In genomic region chr12:10366875-10367274, GRCh38 we compare ENCODE assay signal across 7 cellular contexts. TPM values are rescaled to one million over a fixed set of nuclear protein-coding genes. Genes with fewer than 3 reads are reported as not detected.
DNase-seq lines count a peak whose midpoint lies in the region; ATAC-seq, FAIRE-seq and TF ChIP-seq lines count a peak whose summit lies in the region.

No MANE protein-coding gene starts in this region.

- peaks cover 4% of the 10 kb centered on the region in 2 experiments; a peak in 1 of 4 replicates for H3K9me3 ChIP-seq in H1 (ENCODE audit: insufficient read depth in 2 of 2, low read depth in 1 of 2, low read length in 1 of 2)
- H3K9me3 ChIP-seq in spleen, result peaks cover 0 to 10% (median 0%) of the 10 kb centered on the region in 8 donors

- peaks cover 5% of the 10 kb centered on the region for H3K23me2 ChIP-seq in H1 (ENCODE audit: low read depth, low read length)

- no peaks in the 10 kb centered on the region for H3K79me1 ChIP-seq in H1 (ENCODE audit: low read depth, low read length)

- H3K14ac ChIP-seq in H1 (ENCODE audit: insufficient read length), result no peak overlapping the region

- H3K18ac ChIP-seq in H1 (ENCODE audit: extremely low read depth, low read length), result no peak overlapping the region

- FAIRE-seq in H1 (lab: Jason Lieb, UNC), result no peak

- peaks cover 7% of the 10 kb centered on the region for H3K36me3 Mint-ChIP-seq in GM23338 (ENCODE audit: low read depth)

- H4K91ac ChIP-seq in H1 (replicated peaks; ENCODE audit: insufficient read length, low read length), result no peak overlapping the region

- no peak overlapping the region for H2BK20ac ChIP-seq in H1 (ENCODE audit: low read length)

- H3K9me3 Mint-ChIP-seq in GM23338, result peaks cover 14% of the 10 kb centered on the region

- H3K36me3 ChIP-seq in GM23338 (ENCODE audit: insufficient read depth) (no peaks in the 10 kb centered on the region), H1 (ENCODE audit: control insufficient read depth in 2 of 4, insufficient read depth in 4 of 4, low read length in 3 of 4) (peaks cover 0 to 3% (median 0%) of the 10 kb centered on the region in 4 experiments; a peak in 1 of 8 replicates), spleen (no peaks in the 10 kb centered on the region)

- no peak overlapping the region for H2AK5ac ChIP-seq in H1 (ENCODE audit: low read depth, low read length)

- TF ChIP-seq POLR2A in H1 (IDR thresholded peaks at IDR 0.05; ENCODE audit: control extremely low read depth in 1 of 2, low read depth in 2 of 2, low read length in 2 of 2) (no peak), spleen (IDR thresholded peaks at IDR 0.05) (no peak)

- no peak overlapping the region for H2BK120ac ChIP-seq in H1 (replicated peaks; ENCODE audit: low read depth, low read length)

- H3K4me2 ChIP-seq in GM23338 (no peak overlapping the region), H1 (ENCODE audit: insufficient read depth in 1 of 2, low read depth in 2 of 2, low read length in 2 of 2) (no peak overlapping the region)

- POLR2A ChIA-PET in H1 (lab: Charles Lee; ENCODE audit: partially characterized antibody), result no interaction called here

- no peaks in the 10 kb centered on the region for H3F3A ChIP-seq in GM23338 (replicated peaks; ENCODE audit: low read depth)

- H2BK15ac ChIP-seq in H1 (ENCODE audit: low read length), result no peak overlapping the region

- no peak for DNase-seq in GM23338 (ENCODE audit: low spot score)
- peak; percentile 20 for DNase-seq in NCI-H774 (lab: John Stamatoyannopoulos, UW)
- DNase-seq in H1 (ENCODE audit: low read depth in 1 of 2, low spot score in 2 of 2), result no peak
- DNase-seq in spleen, result no peak
- no peak for DNase-seq in amniotic stem cell (lab: John Stamatoyannopoulos, UW)
- no peak for DNase-seq in AG08395 (ENCODE audit: low spot score)

- CTCF ChIA-PET in H1 (lab: Charles Lee; ENCODE audit: partially characterized antibody), result interaction anchor here (0.6 to 3.2 kb wide), 25 partner anchors 10 to 387 kb away, joined by 3 to 33 read pairs (median 4); partner anchors contain the start of gene MAGOHB

- H2BK12ac ChIP-seq in H1 (ENCODE audit: low read depth, low read length), result no peak overlapping the region

- H3K9ac ChIP-seq in H1 (replicated peaks in 1 of 4; ENCODE audit: extremely low read depth in 1 of 4, low read depth in 3 of 4, low read length in 3 of 4), result no peak overlapping the region

- H3K56ac ChIP-seq in H1 (replicated peaks; ENCODE audit: insufficient read length, low read depth, low read length), result no peak overlapping the region

- no peak overlapping the region for H3K27ac ChIP-seq in GM23338 (ENCODE audit: low read depth)
- H3K27ac ChIP-seq in H1 (ENCODE audit: low read depth, low read length), result no peak overlapping the region
- peak overlapping the region in 6 of 8 donors; percentile 91 to 98 (median 94) for H3K27ac ChIP-seq in spleen

- no peak overlapping the region for H2AFZ ChIP-seq in GM23338
- no peak overlapping the region for H2AFZ ChIP-seq in H1 (ENCODE audit: low read length)

- H2BK5ac ChIP-seq in H1 (ENCODE audit: low read depth, low read length), result no peak overlapping the region

- no peak overlapping the region for H4K5ac ChIP-seq in H1 (ENCODE audit: insufficient read length, low read depth, low read length)

- intact Hi-C loops in spleen (cut with DNase I; ENCODE audit: low total_unique reads), result no loop called here

- TF ChIP-seq RAD21 in H1 (IDR thresholded peaks at IDR 0.05 in 1 of 2, conservative IDR thresholded peaks at IDR 0.05 in 1 of 2; ENCODE audit: low read depth in 2 of 2, low read length in 2 of 2), result peak; percentile 67 to 68

- no peaks in the 10 kb centered on the region for H3K9me2 ChIP-seq in GM23338 (ENCODE audit: insufficient read depth)

- no peak for ATAC-seq in GM23338
- no peak for ATAC-seq in HG02642 (IDR thresholded peaks at IDR 0.05; ENCODE audit: poor library complexity, unreplicated experiment)

- H3K4me3 ChIP-seq in GM23338 (no peak overlapping the region), H1 (ENCODE audit: extremely low read depth in 1 of 4, insufficient read depth in 2 of 4, low read depth in 3 of 4, low read length in 4 of 4) (no peak overlapping the region), spleen (no peak overlapping the region)

- no peaks in the 10 kb centered on the region for H4K20me1 ChIP-seq in GM23338 (replicated peaks; ENCODE audit: insufficient read depth)
- H4K20me1 ChIP-seq in H1 (replicated peaks in 1 of 2; ENCODE audit: control insufficient read depth in 1 of 2, insufficient read depth in 2 of 2, low read length in 2 of 2), result no peaks in the 10 kb centered on the region

- peaks cover 4% of the 10 kb centered on the region for H3K27me3 Mint-ChIP-seq in GM23338 (ENCODE audit: insufficient read depth, low read depth, poor library complexity)

- H3K4me1 ChIP-seq in GM23338 (ENCODE audit: insufficient read depth) (peaks cover 50% of the 10 kb centered on the region), H1 (replicated peaks in 1 of 4; ENCODE audit: control insufficient read depth in 3 of 4, insufficient read depth in 4 of 4, low read length in 3 of 4) (peaks cover 16 to 33% (median 24%) of the 10 kb centered on the region in 4 experiments; a peak in 6 of 7 replicates), spleen (peaks cover 8 to 86% (median 34%) of the 10 kb centered on the region in 6 donors)

- no peaks in the 10 kb centered on the region for H3K79me2 ChIP-seq in GM23338 (replicated peaks; ENCODE audit: insufficient read depth)
- H3K79me2 ChIP-seq in H1 (ENCODE audit: control insufficient read depth in 1 of 2, insufficient read depth in 2 of 2, low read length in 2 of 2), result no peaks in the 10 kb centered on the region

- no peak overlapping the region for H3K4ac ChIP-seq in H1 (replicated peaks; ENCODE audit: insufficient read length, low read depth, low read length)

- no peak for TF ChIP-seq EP300 in H1 (IDR thresholded peaks at IDR 0.05; ENCODE audit: borderline replicate concordance in 1 of 2, low read depth in 2 of 2, low read length in 2 of 2)

- H3K4me1 Mint-ChIP-seq in GM23338, result peaks cover 32% of the 10 kb centered on the region

- TF ChIP-seq CTCF in GM23338 (conservative IDR thresholded peaks at IDR 0.05; ENCODE audit: low read depth in 2 of 2) (peak; percentile 39 to 51), H1 (IDR thresholded peaks at IDR 0.05; ENCODE audit: control extremely low read depth in 1 of 3, insufficient read depth in 1 of 3, low read depth in 1 of 3, low read length in 3 of 3) (peak in 1 of 3 experiments; percentile 36; a peak in 1 of 4 replicates), spleen (IDR thresholded peaks at IDR 0.05 in 8 of 11, conservative IDR thresholded peaks at IDR 0.05 in 3 of 11) (no peak)

- H3K27me3 ChIP-seq in GM23338 (ENCODE audit: insufficient read depth) (no peaks in the 10 kb centered on the region), H1 (replicated peaks in 1 of 4; ENCODE audit: control insufficient read depth in 3 of 4, extremely low read depth in 1 of 4, insufficient read depth in 3 of 4, low read length in 3 of 4) (no peaks in the 10 kb centered on the region), spleen (replicated peaks in 1 of 7) (no peaks in the 10 kb centered on the region)

- no peak overlapping the region for H3K27ac Mint-ChIP-seq in GM23338

- H4K8ac ChIP-seq in H1 (ENCODE audit: extremely low read depth, insufficient read depth, low read length), result no peak overlapping the region

- H3K23ac ChIP-seq in H1 (ENCODE audit: insufficient read length), result no peak overlapping the region

- H3K4me3 Mint-ChIP-seq in GM23338, result no peak overlapping the region

RNA-seq across cellular contexts. Expression of gene KLRK1, which starts 23.0 kb away (rescaled TPM):
- not detected in 2 replicates for total RNA-seq in GM23338 (2014; rRNA removed; shearing (Covaris generic))
- polyA plus RNA-seq in GM23338 (2016; fragmentation: Nextera tagmentation; extraction: Ambion mirVana) (not detected in 2 replicates), H1 (2011; rRNA removed) (not detected in 2 replicates), spleen (10 to 100 TPM; 12.3 to 78.1 (median 45.9) TPM)
- total RNA-seq in H1 (2021; fragmentation: NEBNext Ultra II Directional; extraction: Animal tissue kit (Norgen Biotek cat#: 25700)), result not detected in 2 replicates
- not detected for polyA plus RNA-seq in H1 (2011; cell fraction: cytosol; rRNA removed)
- not detected for polyA plus RNA-seq in H1 (2011; cell fraction: nucleus; rRNA removed)
- polyA plus RNA-seq in H1 (2012, experiment 1 of 2), result not detected in 4 replicates
- not detected for polyA plus RNA-seq in H1 (2012, experiment 2 of 2)
- not detected for polyA plus RNA-seq in H1 (2013, experiment 1 of 2)
- polyA plus RNA-seq in H1 (2013, experiment 2 of 2), result not detected
- polyA minus RNA-seq in H1 (2011; rRNA and poly(A)+ RNA removed), result not detected in 2 replicates
- polyA minus RNA-seq in H1 (2011; cell fraction: cytosol; rRNA and poly(A)+ RNA removed), result not detected
- polyA minus RNA-seq in H1 (2011; cell fraction: nucleus; rRNA and poly(A)+ RNA removed), result 0.40 TPM
- 10 to 100 TPM; 30.5 to 64.6 (median 39.9) TPM for total RNA-seq in spleen

RNA-seq across cellular contexts. Expression of gene KLRC4, which starts 42.7 kb away (rescaled TPM):
- not detected in 2 replicates for total RNA-seq in GM23338 (2014; rRNA removed; shearing (Covaris generic))
- polyA plus RNA-seq in GM23338 (2016; fragmentation: Nextera tagmentation; extraction: Ambion mirVana), result not detected in 2 replicates
- not detected in 2 replicates for total RNA-seq in H1 (2021; fragmentation: NEBNext Ultra II Directional; extraction: Animal tissue kit (Norgen Biotek cat#: 25700))
- polyA plus RNA-seq in H1 (2011; rRNA removed), result not detected in 2 replicates
- not detected for polyA plus RNA-seq in H1 (2011; cell fraction: cytosol; rRNA removed)
- polyA plus RNA-seq in H1 (2011; cell fraction: nucleus; rRNA removed), result not detected
- polyA plus RNA-seq in H1 (2012, experiment 1 of 2), result not detected in 4 replicates
- not detected for polyA plus RNA-seq in H1 (2012, experiment 2 of 2)
- not detected for polyA plus RNA-seq in H1 (2013, experiment 1 of 2)
- polyA plus RNA-seq in H1 (2013, experiment 2 of 2), result not detected
- not detected in 2 replicates for polyA minus RNA-seq in H1 (2011; rRNA and poly(A)+ RNA removed)
- not detected for polyA minus RNA-seq in H1 (2011; cell fraction: cytosol; rRNA and poly(A)+ RNA removed)
- polyA minus RNA-seq in H1 (2011; cell fraction: nucleus; rRNA and poly(A)+ RNA removed), result not detected
- 10 to 100 TPM in 3 of 7 donors, 1 to 10 TPM in 4; 4.1 to 14.6 (median 6.7) TPM for total RNA-seq in spleen
- polyA plus RNA-seq in spleen, result under 1 TPM; 0.22 to 0.52 (median 0.28) TPM

RNA-seq across cellular contexts. Expression of gene KLRC3, which starts 53.5 kb away (rescaled TPM):
- not detected in 2 replicates for total RNA-seq in GM23338 (2014; rRNA removed; shearing (Covaris generic))
- polyA plus RNA-seq in GM23338 (2016; fragmentation: Nextera tagmentation; extraction: Ambion mirVana) (not detected in 2 replicates), H1 (2011; rRNA removed) (not detected in 2 replicates), spleen (1 to 10 TPM in 1 of 3 donors, under 1 TPM in 2; 0.13 to 2.7 (median 0.98) TPM)
- total RNA-seq in H1 (2021; fragmentation: NEBNext Ultra II Directional; extraction: Animal tissue kit (Norgen Biotek cat#: 25700)), result not detected in 2 replicates
- not detected for polyA plus RNA-seq in H1 (2011; cell fraction: cytosol; rRNA removed)
- not detected for polyA plus RNA-seq in H1 (2011; cell fraction: nucleus; rRNA removed)
- polyA plus RNA-seq in H1 (2012, experiment 1 of 2), result not detected in 4 replicates
- polyA plus RNA-seq in H1 (2012, experiment 2 of 2), result not detected
- polyA plus RNA-seq in H1 (2013, experiment 1 of 2), result not detected
- polyA plus RNA-seq in H1 (2013, experiment 2 of 2), result not detected
- not detected in 2 replicates for polyA minus RNA-seq in H1 (2011; rRNA and poly(A)+ RNA removed)
- not detected for polyA minus RNA-seq in H1 (2011; cell fraction: cytosol; rRNA and poly(A)+ RNA removed)
- polyA minus RNA-seq in H1 (2011; cell fraction: nucleus; rRNA and poly(A)+ RNA removed), result not detected
- 1 to 10 TPM in 6 of 7 donors, under 1 TPM in 1; 0.76 to 5.8 (median 2.4) TPM for total RNA-seq in spleen

RNA-seq across cellular contexts. Expression of gene KLRD1, which starts 59.2 kb away (rescaled TPM):
- 0.03 TPM in 1 of 2 replicates, not detected in the other for total RNA-seq in GM23338 (2014; rRNA removed; shearing (Covaris generic))
- polyA plus RNA-seq in GM23338 (2016; fragmentation: Nextera tagmentation; extraction: Ambion mirVana), result 0.02 and 0.27 TPM in 2 replicates
- 0.06 TPM in 1 of 2 replicates, not detected in the other for total RNA-seq in H1 (2021; fragmentation: NEBNext Ultra II Directional; extraction: Animal tissue kit (Norgen Biotek cat#: 25700))
- under 0.01 and 0.02 TPM in 2 replicates for polyA plus RNA-seq in H1 (2011; rRNA removed)
- 0.01 TPM for polyA plus RNA-seq in H1 (2011; cell fraction: cytosol; rRNA removed)
- polyA plus RNA-seq in H1 (2011; cell fraction: nucleus; rRNA removed), result 0.16 TPM
- 0.01 TPM in 1 of 4 replicates, not detected in the others for polyA plus RNA-seq in H1 (2012, experiment 1 of 2)
- polyA plus RNA-seq in H1 (2012, experiment 2 of 2), result not detected
- under 0.01 TPM for polyA plus RNA-seq in H1 (2013, experiment 1 of 2)
- polyA plus RNA-seq in H1 (2013, experiment 2 of 2), result under 0.01 TPM
- 0.03 TPM in 1 of 2 replicates, not detected in the other for polyA minus RNA-seq in H1 (2011; rRNA and poly(A)+ RNA removed)
- polyA minus RNA-seq in H1 (2011; cell fraction: cytosol; rRNA and poly(A)+ RNA removed), result not detected
- not detected for polyA minus RNA-seq in H1 (2011; cell fraction: nucleus; rRNA and poly(A)+ RNA removed)
- 10 to 100 TPM; 23.6 to 60.3 (median 40.9) TPM for total RNA-seq in spleen
- polyA plus RNA-seq in spleen, result 1 to 10 TPM; 1.7 to 9.4 (median 2.2) TPM

Comparison
In these comparisons a context has a peak if more than half of its experiments do, and no peak if none do; other contexts are left out.
1. H3K27ac ChIP-seq: peak in spleen (6 of 8); none in GM23338 (single experiment) and H1 (single experiment).
2. CTCF ChIP-seq: peak in GM23338 (2 of 2); none in spleen (0 of 11).
3. RNA of gene KLRK1, which starts 23.0 kb away (total RNA-seq): 30.5 to 64.6 TPM in spleen; not detected in GM23338 and not detected in H1; every median in the first group is over 10 times any median in the second.